Comparison of ENCODE assay signal across 17 cellular contexts in the genomic region with DNA sequence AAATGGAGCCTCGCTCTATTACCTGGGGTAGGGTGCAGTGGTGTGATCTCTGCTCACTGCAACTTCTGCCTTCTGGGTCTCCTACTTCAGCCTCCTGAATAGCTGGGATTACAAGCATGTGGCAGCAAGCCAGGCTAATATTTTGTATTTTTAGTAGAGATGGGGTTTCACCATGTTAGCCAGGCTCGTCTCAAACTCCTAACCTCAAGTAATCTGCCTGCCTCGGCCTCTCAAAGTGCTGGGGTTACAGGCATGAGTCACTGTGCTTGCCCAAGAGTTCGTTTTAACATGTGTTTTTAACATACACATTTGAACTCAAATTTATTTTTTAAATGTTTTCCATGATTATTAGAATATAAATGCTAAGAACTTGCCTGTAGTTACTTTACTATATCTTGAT. TPM values are rescaled to one million over a fixed set of nuclear protein-coding genes. Genes with fewer than 3 reads are reported as not detected.
DNase-seq lines count a peak whose midpoint lies in the region; ATAC-seq and TF ChIP-seq lines count a peak whose summit lies in the region.
"Had no signal": no experiment of that assay in that cellular context is flagged by ENCODE, and none has a peak within 500 bp of the region (broad histone marks: within the 10 kb centered on the region; RNA-seq: fewer than 3 reads in every experiment).

No MANE protein-coding gene starts in this region.

- intact Hi-C loops in colonic mucosa (cut with DNase I): no loop called here

- H3K4me1 Mint-ChIP-seq in activated T-cell treated with anti-CD3 and anti-CD28 coated beads, Interleukin-2, amount 50 U/mL, for 72 hours (ENCODE audit: low read depth): no peaks in the 10 kb centered on the region

- no peak overlapping the region for H3K4me3 Mint-ChIP-seq in activated T-cell treated with anti-CD3 and anti-CD28 coated beads, Interleukin-2, amount 50 U/mL, for 72 hours
- H3K4me3 Mint-ChIP-seq: activated naive CD4-positive, alpha-beta T cell treated with anti-CD3 and anti-CD28 coated beads for 36 hours; natural killer cell; T-helper 17 cell had no signal

- H3K4me1 ChIP-seq in RWPE2 (ENCODE audit: insufficient read depth, poor library complexity, severe bottlenecking) (no peaks in the 10 kb centered on the region), colonic mucosa (no peaks in the 10 kb centered on the region)

- H3K36me3 Mint-ChIP-seq in activated T-cell treated with anti-CD3 and anti-CD28 coated beads, Interleukin-2, amount 50 U/mL, for 72 hours (ENCODE audit: insufficient read depth in 2 of 2): peaks cover 11 to 35% of the 10 kb centered on the region in 2 donors

- no peaks in the 10 kb centered on the region for H3K9me3 Mint-ChIP-seq in activated T-cell treated with anti-CD3 and anti-CD28 coated beads, Interleukin-2, amount 50 U/mL, for 72 hours
- H3K9me3 Mint-ChIP-seq: activated naive CD4-positive, alpha-beta T cell treated with anti-CD3 and anti-CD28 coated beads for 36 hours; CD4-positive, CD25-positive, alpha-beta regulatory T cell; natural killer cell had no signal

- H3K27me3 ChIP-seq in RWPE2 (ENCODE audit: insufficient read depth, poor library complexity, severe bottlenecking) (no peaks in the 10 kb centered on the region), colonic mucosa (no peaks in the 10 kb centered on the region)

- H3K36me3 ChIP-seq in RWPE2 (ENCODE audit: low read depth) (peaks cover 97% of the 10 kb centered on the region), colonic mucosa (no peaks in the 10 kb centered on the region)

- ATAC-seq in RWPE2 (ENCODE audit: low read depth): 0 out of 3 replicates have a peak, but pooled peaks have one; percentile 12
- no peak for ATAC-seq in activated T-cell treated with anti-CD3 and anti-CD28 coated beads, Interleukin-2, amount 50 U/mL, for 72 hours (replicated peaks in 1 of 2)
- ATAC-seq: natural killer cell, Right ventricle myocardium inferior, T-helper 17 cell had no signal

- TF ChIP-seq CTCF in RWPE2 (IDR thresholded peaks at IDR 0.05; ENCODE audit: poor library complexity, severe bottlenecking) (no peak), colonic mucosa (IDR thresholded peaks at IDR 0.05) (no peak)

- H3K27ac ChIP-seq in RWPE2 (ENCODE audit: poor library complexity, severe bottlenecking) (no peak overlapping the region), colonic mucosa (no peak overlapping the region)

- no peak overlapping the region for H3K4me3 ChIP-seq in RWPE2 (ENCODE audit: severe bottlenecking)
- no peak overlapping the region for H3K4me3 ChIP-seq in colonic mucosa
- H3K4me3 ChIP-seq: lung had no signal

- no peaks in the 10 kb centered on the region for H3K27me3 Mint-ChIP-seq in activated T-cell treated with anti-CD3 and anti-CD28 coated beads, Interleukin-2, amount 50 U/mL, for 72 hours (ENCODE audit: low read depth)
- H3K27me3 Mint-ChIP-seq: CD4-positive, CD25-positive, alpha-beta regulatory T cell; T-helper 17 cell had no signal

- no peak overlapping the region for H3K27ac Mint-ChIP-seq in activated T-cell treated with anti-CD3 and anti-CD28 coated beads, Interleukin-2, amount 50 U/mL, for 72 hours
- H3K27ac Mint-ChIP-seq: activated naive CD4-positive, alpha-beta T cell treated with anti-CD3 and anti-CD28 coated beads for 36 hours; T-helper 17 cell had no signal

- H3K9me3 ChIP-seq in RWPE2 (ENCODE audit: severe bottlenecking) (no peaks in the 10 kb centered on the region), colonic mucosa (no peaks in the 10 kb centered on the region)

- DNase-seq in HS-5 (ENCODE audit: low read depth) (peak; percentile 50), RWPE2 (ENCODE audit: low spot score) (no peak), fibroblast of gingiva (ENCODE audit: low read depth) (peak; percentile 88), smooth muscle cell of the brain vasculature (ENCODE audit: low read depth, low spot score) (peak; percentile 21), colonic mucosa (no peak), hepatic stellate cell (ENCODE audit: low spot score) (no peak)
- no peak for DNase-seq in activated T-cell treated with anti-CD3 and anti-CD28 coated beads, Interleukin-2, amount 50 U/mL, for 72 hours
- DNase-seq: activated CD4-positive, CD25-positive, alpha-beta regulatory T cell treated with anti-CD3 and anti-CD28 coated beads, Interleukin-2, amount 50 U/mL, for 72 hours; activated naive CD4-positive, alpha-beta T cell treated with anti-CD3 and anti-CD28 coated beads for 36 hours; caudate nucleus; CD4-positive, CD25-positive, alpha-beta regulatory T cell; MM.1S; natural killer cell; NCI-H774; T-helper 17 cell had no signal

- no peak overlapping the region for H3K9ac ChIP-seq in colonic mucosa (ENCODE audit: low read depth in 2 of 2, low read length in 2 of 2)

RNA-seq across cellular contexts. Expression of a gene that starts 34.2 kb away (rescaled TPM):
- 100 to 1,000 TPM; 108 to 155 TPM for total RNA-seq in colonic mucosa
- total RNA-seq in activated T-cell treated with anti-CD3 and anti-CD28 coated beads, Interleukin-2, amount 50 U/mL, for 72 hours: 100 to 1,000 TPM; 138 to 151 TPM

RNA-seq across cellular contexts. Expression of a gene that starts 54.0 kb away (rescaled TPM):
- total RNA-seq in colonic mucosa: not detected
- under 1 TPM; 0.26 to 0.58 TPM for total RNA-seq in activated T-cell treated with anti-CD3 and anti-CD28 coated beads, Interleukin-2, amount 50 U/mL, for 72 hours
- total RNA-seq: activated naive CD4-positive, alpha-beta T cell treated with anti-CD3 and anti-CD28 coated beads for 36 hours; Right ventricle myocardium inferior had no signal

Comparison
In these comparisons a context has a peak if more than half of its experiments do, and no peak if none do; other contexts are left out.
1. DNase-seq: peak in HS-5 (single experiment), fibroblast of gingiva (single experiment) and smooth muscle cell of the brain vasculature (single experiment); none in RWPE2 (single experiment), colonic mucosa (single experiment), activated T-cell treated with anti-CD3 and anti-CD28 coated beads, Interleukin-2, amount 50 U/mL, for 72 hours (0 of 2) and hepatic stellate cell (single experiment).